ENCODE assay signal across 23 cellular contexts in the genomic region with DNA sequence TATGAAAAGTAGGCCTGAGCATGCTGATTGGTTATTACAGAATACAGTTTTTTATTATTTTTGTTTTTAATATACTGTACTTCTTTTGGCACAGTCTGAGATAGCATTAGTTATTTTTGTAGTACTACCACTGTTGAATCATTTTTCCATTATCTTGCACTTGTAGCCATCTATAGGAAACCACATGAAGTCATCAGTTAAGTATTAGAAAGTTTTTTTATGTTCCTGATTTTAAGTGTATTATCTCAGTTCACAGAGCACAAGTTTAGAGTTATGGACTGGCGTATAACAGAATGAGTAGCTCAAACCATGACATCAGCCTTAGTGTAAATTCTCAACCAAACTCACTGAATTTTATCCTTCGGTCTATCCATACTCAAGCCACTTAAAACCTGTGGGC. TPM values are rescaled to one million over a fixed set of nuclear protein-coding genes. Genes with fewer than 3 reads are reported as not detected.
DNase-seq lines count a peak whose midpoint lies in the region; ATAC-seq and TF ChIP-seq lines count a peak whose summit lies in the region.
"Had no signal": no experiment of that assay in that cellular context is flagged by ENCODE, and none has a peak within 500 bp of the region (broad histone marks: within the 10 kb centered on the region; RNA-seq: fewer than 3 reads in every experiment).

No MANE protein-coding gene starts in this region.

- H4K91ac ChIP-seq in IMR-90 (ENCODE audit: insufficient read depth, low read depth, low read length): no peak overlapping the region

- no peak for TF ChIP-seq POLR2A in IMR-90 (IDR thresholded peaks at IDR 0.05; ENCODE audit: low read depth, low read length)

- H2BK15ac ChIP-seq in IMR-90 (ENCODE audit: low read depth, low read length): no peak overlapping the region

- no peak overlapping the region for H2BK5ac ChIP-seq in IMR-90 (ENCODE audit: low read depth, low read length, poor library complexity, severe bottlenecking)

- TF ChIP-seq RAD21 in IMR-90 (IDR thresholded peaks at IDR 0.05; ENCODE audit: low read length): no peak

- no peaks in the 10 kb centered on the region for H3K27me3 ChIP-seq in IMR-90 (ENCODE audit: control insufficient read depth, insufficient read depth, low read length)
- H3K27me3 ChIP-seq: body of pancreas, thyroid gland had no signal

- H3K18ac ChIP-seq in IMR-90 (ENCODE audit: low read depth, low read length): no peak overlapping the region

- WGBS in IMR-90 (ENCODE audit: extremely low coverage in 2 of 2, insufficient read length in 1 of 2), 2 experiments: no CpG with 5 or more reads among the region's 2 CpGs

- no peak overlapping the region for H4K5ac ChIP-seq in IMR-90 (ENCODE audit: low read depth, low read length)

- H3K9me3 Mint-ChIP-seq in activated T-cell treated with anti-CD3 and anti-CD28 coated beads, Interleukin-2, amount 50 U/mL, for 72 hours: no peaks in the 10 kb centered on the region
- H3K9me3 Mint-ChIP-seq: CD14-positive monocyte; dendritic cell treated with granulocyte-macrophage colony-stimulating factor and Interleukin-4, amounts not matched to agents 40 ng/mL and 50 ng/mL, for 4 days had no signal

- no peaks in the 10 kb centered on the region for H3K9me1 ChIP-seq in IMR-90 (ENCODE audit: insufficient read depth, low read length)

- H3K36me3 Mint-ChIP-seq in activated T-cell treated with anti-CD3 and anti-CD28 coated beads, Interleukin-2, amount 50 U/mL, for 72 hours (ENCODE audit: insufficient read depth in 2 of 2): peaks cover 14 to 69% of the 10 kb centered on the region in 2 donors

- TF ChIP-seq CTCF in IMR-90 (conservative IDR thresholded peaks at IDR 0.05; ENCODE audit: low read depth, low read length): no peak

- no peaks in the 10 kb centered on the region for H3K9me3 ChIP-seq in IMR-90 (ENCODE audit: control insufficient read depth, insufficient read depth, low read length)
- H3K9me3 ChIP-seq: body of pancreas, HAP-1, thyroid gland had no signal

- H4K8ac ChIP-seq in IMR-90 (ENCODE audit: low read depth in 2 of 2, low read length in 2 of 2): no peak overlapping the region

- peak; percentile 71 to 86 for ATAC-seq in activated T-cell treated with anti-CD3 and anti-CD28 coated beads, Interleukin-2, amount 50 U/mL, for 72 hours (replicated peaks in 1 of 2)
- ATAC-seq in IMR-90 (ENCODE audit: low read depth): peak; percentile 60
- ATAC-seq in HG02678 (IDR thresholded peaks at IDR 0.05; ENCODE audit: unreplicated experiment): no peak
- ATAC-seq: body of pancreas, Panc1 had no signal

- H2AK5ac ChIP-seq in IMR-90 (ENCODE audit: low read depth, low read length): no peak overlapping the region

- in situ Hi-C loops in IMR-90 (cut with MboI; ENCODE audit: low sequenced_read_pairs): no loop called here
- in situ Hi-C loops in G401 (cut with HindIII; ENCODE audit: low sequenced_read_pairs): no loop called here

- H3K27ac ChIP-seq in IMR-90 (ENCODE audit: insufficient read depth, low read length): no peak overlapping the region
- H3K27ac ChIP-seq: body of pancreas, thyroid gland had no signal

- peaks cover 14% of the 10 kb centered on the region; the same call in 1 of the 2 replicates for H4K20me1 ChIP-seq in IMR-90 (ENCODE audit: insufficient read depth, low read length)

- BruUV-seq in IMR-90 (replicated peaks; lab: Mats Ljungman, UMichigan): no TSS peak

- peaks cover 60% of the 10 kb centered on the region for H3K4me1 Mint-ChIP-seq in activated T-cell treated with anti-CD3 and anti-CD28 coated beads, Interleukin-2, amount 50 U/mL, for 72 hours (ENCODE audit: low read depth)
- H3K4me1 Mint-ChIP-seq: CD14-positive monocyte had no signal

- H2AFZ ChIP-seq in IMR-90 (replicated peaks; ENCODE audit: low read length, poor library complexity): no peak overlapping the region

- H2BK20ac ChIP-seq in IMR-90 (ENCODE audit: low read depth, low read length): no peak overlapping the region

- H3K79me1 ChIP-seq in IMR-90 (ENCODE audit: low read depth in 1 of 2, low read length in 2 of 2): peaks cover 24 to 29% of the 10 kb centered on the region in 2 experiments

- no peaks in the 10 kb centered on the region for H3K27me3 Mint-ChIP-seq in activated T-cell treated with anti-CD3 and anti-CD28 coated beads, Interleukin-2, amount 50 U/mL, for 72 hours (ENCODE audit: low read depth)
- H3K27me3 Mint-ChIP-seq: dendritic cell treated with granulocyte-macrophage colony-stimulating factor and Interleukin-4, amounts not matched to agents 40 ng/mL and 50 ng/mL, for 4 days had no signal

- dilution Hi-C loops in IMR-90 (cut with HindIII; ENCODE audit: low sequenced_read_pairs, unreplicated experiment): no loop called here

- CTCF ChIA-PET in IMR-90 (lab: Yijun Ruan, JAX): no interaction called here

- H3K23ac ChIP-seq in IMR-90 (ENCODE audit: low read depth, low read length): no peak overlapping the region

- H3K27ac Mint-ChIP-seq in activated T-cell treated with anti-CD3 and anti-CD28 coated beads, Interleukin-2, amount 50 U/mL, for 72 hours: peak overlapping the region; percentile 82
- H3K27ac Mint-ChIP-seq: dendritic cell treated with granulocyte-macrophage colony-stimulating factor and Interleukin-4, amounts not matched to agents 40 ng/mL and 50 ng/mL, for 4 days had no signal

- H3K4me3 ChIP-seq in IMR-90 (ENCODE audit: insufficient read depth, low read depth, low read length): no peak overlapping the region
- H3K4me3 ChIP-seq: body of pancreas, HAP-1, thyroid gland had no signal

- H2BK120ac ChIP-seq in IMR-90 (ENCODE audit: low read depth, low read length): no peak overlapping the region

- H3K4me2 ChIP-seq in IMR-90 (ENCODE audit: low read depth, low read length): no peak overlapping the region

- POLR2A ChIA-PET in IMR-90 (lab: Charles Lee; ENCODE audit: unreplicated experiment): no interaction called here

- no peak overlapping the region for H2AK9ac ChIP-seq in IMR-90 (replicated peaks; ENCODE audit: low read depth, low read length, poor library complexity)

- peaks cover 4% of the 10 kb centered on the region; the same call in 1 of the 2 replicates for H3K4me1 ChIP-seq in IMR-90 (ENCODE audit: control insufficient read depth, insufficient read depth, low read length)
- H3K4me1 ChIP-seq: HAP-1, thyroid gland had no signal

- no peak overlapping the region for H3K56ac ChIP-seq in IMR-90 (ENCODE audit: extremely low read depth, insufficient read depth, low read length)

- intact Hi-C loops in IMR-90 (cut with micrococcal nuclease): loop anchor here (5.0 kb wide), 1 partner anchor 255 kb away; no protein-coding TSS in a partner anchor

- no peak overlapping the region for H3K9ac ChIP-seq in IMR-90 (ENCODE audit: low read depth, low read length)

- peak overlapping the region in 1 of 2 donors; percentile 25 for H3K4me3 Mint-ChIP-seq in activated T-cell treated with anti-CD3 and anti-CD28 coated beads, Interleukin-2, amount 50 U/mL, for 72 hours
- H3K4me3 Mint-ChIP-seq: CD14-positive monocyte; dendritic cell treated with granulocyte-macrophage colony-stimulating factor and Interleukin-4, amounts not matched to agents 40 ng/mL and 50 ng/mL, for 4 days had no signal

- no peak for DNase-seq in activated T-cell treated with anti-CD3 and anti-CD28 coated beads, Interleukin-2, amount 50 U/mL, for 72 hours
- DNase-seq in activated T-cell treated with anti-CD3 and anti-CD28 coated beads for 4 hours (no peak), IMR-90 (peak; percentile 88), astrocyte of the hippocampus (ENCODE audit: low read depth, low spot score) (peak; percentile 9), non-pigmented ciliary epithelial cell (ENCODE audit: low read depth) (peak; percentile 67), G401 (ENCODE audit: low spot score) (no peak), SK-N-DZ (ENCODE audit: low spot score) (no peak)
- DNase-seq: activated CD4-positive, alpha-beta T cell treated with anti-CD3 and anti-CD28 coated beads, Interleukin-2, amount 50 U/mL, for 1 hour; activated effector memory CD4-positive, alpha-beta T cell treated with Interleukin-2 at 50 U/mL for 16 hours; body of pancreas; hippocampal formation; kidney; mammary epithelial cell; NCI-H1694; NCI-H82; occipital lobe; stimulated activated CD4-positive, alpha-beta T cell treated with anti-CD3 and anti-CD28 coated beads, Interleukin-15, amount 100 ng/mL, for 24 hours; thyroid gland had no signal

- H3K14ac ChIP-seq in IMR-90 (replicated peaks; ENCODE audit: low read depth, low read length): no peak overlapping the region

- peaks cover 54% of the 10 kb centered on the region for H3K36me3 ChIP-seq in IMR-90 (ENCODE audit: control insufficient read depth, insufficient read depth, low read length)

- H3K4ac ChIP-seq in IMR-90 (ENCODE audit: low read depth, low read length): no peak overlapping the region

TF ChIP-seq in IMR-90, 13 proteins besides CTCF, POLR2A, EP300 and RAD21:
- no peak for TF ChIP-seq RFX5 (IDR thresholded peaks at IDR 0.05; ENCODE audit: low read depth, low read length)
- TF ChIP-seq SMC3 (IDR thresholded peaks at IDR 0.05; ENCODE audit: low read depth, low read length): no peak

RNA-seq across cellular contexts. Expression of a gene that starts 22.8 kb away (rescaled TPM):
- total RNA-seq in activated T-cell treated with anti-CD3 and anti-CD28 coated beads, Interleukin-2, amount 50 U/mL, for 72 hours: 10 to 100 TPM; 94.6 to 98.4 TPM
- 211 and 234 TPM in 2 replicates for total RNA-seq in IMR-90 (2012; rRNA removed)
- polyA plus RNA-seq in IMR-90 (2012; rRNA removed): 108 and 119 TPM in 2 replicates
- 31.7 and 46.5 TPM in 2 replicates for polyA plus RNA-seq in IMR-90 (2012; cell fraction: cytosol; rRNA removed)
- polyA plus RNA-seq in IMR-90 (2012; cell fraction: nucleus; rRNA removed; ENCODE audit: low replicate concordance): 27.3 and 119 TPM in 2 replicates
- total RNA-seq in G401 (2014; rRNA removed; shearing (Covaris generic)): 237 and 290 TPM in 2 replicates
- 187 and 220 TPM in 2 replicates for polyA plus RNA-seq in SK-N-DZ (2014; cell fraction: cytosol; rRNA removed)
- 130 and 143 TPM in 2 replicates for polyA plus RNA-seq in SK-N-DZ (2014; cell fraction: nucleus; rRNA removed)

Comparison
In these comparisons a context has a peak if more than half of its experiments do, and no peak if none do; other contexts are left out.
1. DNase-seq: peak in IMR-90 (single experiment), astrocyte of the hippocampus (single experiment) and non-pigmented ciliary epithelial cell (single experiment); none in activated T-cell treated with anti-CD3 and anti-CD28 coated beads, Interleukin-2, amount 50 U/mL, for 72 hours (0 of 2), activated T-cell treated with anti-CD3 and anti-CD28 coated beads for 4 hours (single experiment), G401 (single experiment) and SK-N-DZ (single experiment).